22 cellular contexts compared by ENCODE assay signal in the genomic region with DNA sequence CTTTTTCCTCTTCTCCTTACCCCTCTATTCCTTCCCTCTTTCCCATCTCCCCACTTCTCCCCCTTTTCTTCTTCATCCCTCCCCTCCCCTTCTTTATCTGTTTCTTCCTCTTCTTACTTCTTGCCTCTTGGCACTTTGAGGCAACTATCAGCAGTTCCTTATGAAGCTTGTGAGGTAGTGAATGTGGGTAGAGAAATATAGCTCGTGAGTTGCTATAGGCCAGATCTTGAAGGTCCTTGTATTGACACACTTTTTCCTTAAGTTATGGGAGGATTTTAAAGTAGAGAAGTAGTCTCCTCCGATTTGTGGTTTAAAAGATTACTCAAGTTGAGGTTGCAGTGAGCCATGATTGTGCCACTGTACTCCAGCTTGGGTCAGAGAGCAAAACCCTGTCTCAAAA.
"Had no signal": no experiment of that assay in that cellular context is flagged by ENCODE, and none has a peak within 500 bp of the region (broad histone marks: within the 10 kb centered on the region; RNA-seq: fewer than 3 reads in every experiment).

No MANE protein-coding gene starts in this region.

- H3K36me3 ChIP-seq: adrenal gland, ascending aorta, brain microvascular endothelial cell, left lung, ovary, prostate gland had no signal

- H3K4me1 ChIP-seq: prostate gland, testis had no signal

- H3K27me3 ChIP-seq: adrenal gland, ascending aorta, brain microvascular endothelial cell, hepatocyte, left lung, ovary, testis had no signal

- H3K27ac ChIP-seq: adrenal gland, ascending aorta, brain microvascular endothelial cell, hepatocyte, ovary, prostate gland, testis had no signal

- DNase-seq: activated CD4-positive, alpha-beta memory T cell treated with anti-CD3 and anti-CD28 coated beads, Interleukin-2, amount 10 ng/mL, durations not matched to agents 7 days and 5 days; activated CD4-positive, alpha-beta T cell treated with anti-CD3 and anti-CD28 coated beads for 48 hours; activated gamma-delta T cell treated with Interleukin-2 at 50 U/mL for 16 hours; activated T-cell treated with anti-CD3 and anti-CD28 coated beads for 4 hours; adrenal gland; brain microvascular endothelial cell; central memory CD4-positive, alpha-beta T cell; effector memory CD4-positive, alpha-beta T cell; foreskin melanocyte; kidney glomerular epithelial cell; left lung; mammary epithelial cell; midbrain; natural killer cell; ovary; stimulated activated CD4-positive, alpha-beta T cell treated with anti-CD3 and anti-CD28 coated beads, Interleukin-4, amount 100 ng/mL, for 1 hour; stimulated activated naive CD4-positive, alpha-beta T cell; T-helper 9 cell; testis had no signal

- H3K4me3 ChIP-seq: adrenal gland, ascending aorta, hepatocyte, left lung, ovary, prostate gland, testis had no signal

- H3K9me3 ChIP-seq: ascending aorta, left lung, ovary, prostate gland, testis had no signal
